In genomic region chr1:100265562-100265930, GRCh38 we compare ENCODE assay signal across 8 cellular contexts. TPM values are rescaled to one million over a fixed set of nuclear protein-coding genes. Genes with fewer than 3 reads are reported as not detected.
DNase-seq lines count a peak whose midpoint lies in the region; ATAC-seq and TF ChIP-seq lines count a peak whose summit lies in the region.

No MANE protein-coding gene starts in this region.

- H3K36me3 ChIP-seq in CD4-positive, CD25-positive, alpha-beta regulatory T cell (ENCODE audit: control insufficient read depth, insufficient read depth, low read length) = peaks cover 22% of the 10 kb centered on the region

- H3K27ac ChIP-seq in CD4-positive, CD25-positive, alpha-beta regulatory T cell (ENCODE audit: insufficient read depth, low read length, poor library complexity, severe bottlenecking) = peak overlapping the region; percentile 76

- H3K4me1 Mint-ChIP-seq in CD4-positive, CD25-positive, alpha-beta regulatory T cell = peaks cover 3 to 61% (median 37%) of the 10 kb centered on the region in 4 donors
- H3K4me1 Mint-ChIP-seq in natural killer cell = peaks cover 42 to 44% of the 10 kb centered on the region in 2 donors

- no peaks in the 10 kb centered on the region for H3K27me3 Mint-ChIP-seq in CD4-positive, CD25-positive, alpha-beta regulatory T cell
- H3K27me3 Mint-ChIP-seq in natural killer cell (ENCODE audit: low read depth in 2 of 2) = no peaks in the 10 kb centered on the region

- peak; percentile 16 to 51 for ATAC-seq in CD4-positive, CD25-positive, alpha-beta regulatory T cell (ENCODE audit: low read depth in 2 of 2)
- ATAC-seq in GM18909 (IDR thresholded peaks at IDR 0.05; ENCODE audit: poor library complexity, unreplicated experiment) (peak; percentile 37), HG03108 (IDR thresholded peaks at IDR 0.05; ENCODE audit: unreplicated experiment) (peak; percentile 24), SK-N-SH treated with all-trans-retinoic acid at 6 μM for 48 hours (peak; percentile 71), natural killer cell (peak; percentile 30 to 44 (median 35))

- peak overlapping the region; percentile 84 to 99 (median 98) for H3K27ac Mint-ChIP-seq in CD4-positive, CD25-positive, alpha-beta regulatory T cell
- H3K27ac Mint-ChIP-seq in natural killer cell = peak overlapping the region; percentile 97 to 99

- H3K4me3 Mint-ChIP-seq in CD4-positive, CD25-positive, alpha-beta regulatory T cell = peak overlapping the region; percentile 98 to 100 (median 100)
- H3K4me3 Mint-ChIP-seq in natural killer cell = peak overlapping the region; percentile 100

- peaks cover 0 to 2% (median 0%) of the 10 kb centered on the region in 7 donors for H3K9me3 Mint-ChIP-seq in CD4-positive, CD25-positive, alpha-beta regulatory T cell
- no peaks in the 10 kb centered on the region for H3K9me3 Mint-ChIP-seq in natural killer cell

- TF ChIP-seq POLR2A in erythroblast (IDR thresholded peaks at IDR 0.05; ENCODE audit: low read length) = no peak

- peaks cover 45% of the 10 kb centered on the region for H3K4me1 ChIP-seq in CD4-positive, CD25-positive, alpha-beta regulatory T cell (ENCODE audit: control insufficient read depth, insufficient read depth, low read length, poor library complexity, severe bottlenecking)

- TF ChIP-seq CTCF in natural killer cell (IDR thresholded peaks at IDR 0.05) = no peak

- H3K4me3 ChIP-seq in CD4-positive, CD25-positive, alpha-beta regulatory T cell (ENCODE audit: low read depth, low read length) = peak overlapping the region; percentile 92

- H3K9me3 ChIP-seq in CD4-positive, CD25-positive, alpha-beta regulatory T cell (ENCODE audit: control insufficient read depth in 2 of 2, low read length in 2 of 2) = no peaks in the 10 kb centered on the region

- peaks cover 37% of the 10 kb centered on the region for H3K36me3 Mint-ChIP-seq in CD4-positive, CD25-positive, alpha-beta regulatory T cell
- peaks cover 8% of the 10 kb centered on the region for H3K36me3 Mint-ChIP-seq in natural killer cell

- H3K27me3 ChIP-seq in CD4-positive, CD25-positive, alpha-beta regulatory T cell (ENCODE audit: control insufficient read depth, insufficient read depth, low read length) = no peaks in the 10 kb centered on the region

- intact Hi-C loops in natural killer cell (cut with micrococcal nuclease) = loop anchor here (5.0 kb wide), 2 partner anchors 132 to 228 kb away; a partner anchor contains a TSS

- DNase-seq in CD4-positive, CD25-positive, alpha-beta regulatory T cell = no peak
- DNase-seq in erythroblast (lab: John Stamatoyannopoulos, UW) (peak; percentile 82 to 86), natural killer cell (no peak), superior temporal gyrus (ENCODE audit: extremely low spot score) (no peak), OCI-M2 (lab: John Stamatoyannopoulos, UW; ENCODE audit: unreplicated experiment) (no peak)

TF ChIP-seq in SK-N-SH treated with all-trans-retinoic acid at 6 μM for 48 hours, 23 proteins besides CTCF, POLR2A, EP300 and RAD21:
- TF ChIP-seq TOX (CRISPR knock-in tag; IDR thresholded peaks at IDR 0.05; ENCODE audit: borderline replicate concordance) (no peak), ZFP30 (CRISPR knock-in tag; IDR thresholded peaks at IDR 0.05) (no peak), PPARA (CRISPR knock-in tag; IDR thresholded peaks at IDR 0.05; ENCODE audit: borderline replicate concordance) (no peak)

RNA-seq across cellular contexts. Expression of gene RTCA, which starts 0.5 kb away (rescaled TPM):
- 49.9 TPM for total RNA-seq in CD4-positive, CD25-positive, alpha-beta regulatory T cell
- polyA plus RNA-seq in CD4-positive, CD25-positive, alpha-beta regulatory T cell = 10 to 100 TPM; 25.9 to 37.5 (median 29.6) TPM
- total RNA-seq in natural killer cell = 10 to 100 TPM; 49.3 to 60.8 (median 52.3) TPM

RNA-seq across cellular contexts. Expression of gene DBT, which starts 15.9 kb away (rescaled TPM):
- 10.0 TPM for total RNA-seq in CD4-positive, CD25-positive, alpha-beta regulatory T cell
- 1 to 10 TPM; 3.4 to 6.3 (median 4.8) TPM for polyA plus RNA-seq in CD4-positive, CD25-positive, alpha-beta regulatory T cell
- total RNA-seq in natural killer cell = 10 to 100 TPM in 2 of 3 donors, 1 to 10 TPM in 1; 9.9 to 11.5 (median 10.2) TPM

Comparison
In these comparisons a context has a peak if more than half of its experiments do, and no peak if none do; other contexts are left out.
1. DNase-seq: peak in erythroblast (2 of 2); none in CD4-positive, CD25-positive, alpha-beta regulatory T cell (0 of 3), natural killer cell (single experiment), superior temporal gyrus (single experiment) and OCI-M2 (single experiment).
2. Peak in every context shown above with its lines, with median percentiles within 50 percentile points of each other: ATAC-seq.